ENCODE assay signal across 17 cellular contexts in the genomic region with DNA sequence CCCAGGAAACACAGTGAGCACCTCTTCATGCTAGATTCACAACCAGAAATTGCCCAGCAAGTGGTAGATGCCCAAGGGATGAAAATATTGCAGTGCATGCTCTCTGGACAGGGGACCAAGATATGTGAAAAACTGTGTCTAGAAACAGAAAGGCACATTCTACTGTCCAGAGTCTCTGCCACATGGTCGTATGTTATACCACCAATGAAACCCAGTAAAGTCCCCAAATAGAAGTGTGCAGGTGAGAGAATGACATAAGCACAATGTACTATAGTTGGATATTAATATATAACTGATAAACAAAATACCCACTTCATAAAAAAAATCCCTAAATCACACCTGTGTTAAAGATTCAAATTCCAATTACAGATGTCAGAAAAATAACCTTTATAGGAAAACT.
"Had no signal": no experiment of that assay in that cellular context is flagged by ENCODE, and none has a peak within 500 bp of the region (broad histone marks: within the 10 kb centered on the region; RNA-seq: fewer than 3 reads in every experiment).

No MANE protein-coding gene starts in this region.

- H3K4me3 ChIP-seq: adrenal gland, gastrocnemius medialis, heart right ventricle, lung, neural progenitor cell, ovary, suprapubic skin had no signal

- H3K9me3 ChIP-seq: adrenal gland, gastrocnemius medialis, heart right ventricle, ovary, suprapubic skin had no signal

- H3K27ac ChIP-seq: adrenal gland, gastrocnemius medialis, heart right ventricle, neural progenitor cell, ovary, suprapubic skin, WERI-Rb-1 had no signal

- H2AFZ ChIP-seq: neural progenitor cell had no signal

- H3K36me3 Mint-ChIP-seq: neural progenitor cell had no signal

- H3K4me2 ChIP-seq: neural progenitor cell had no signal

- H3K9me3 Mint-ChIP-seq: activated CD4-positive, alpha-beta memory T cell treated with anti-CD3 and anti-CD28 coated beads, Interleukin-2, amount 10 ng/mL, durations not matched to agents 7 days and 5 days; activated T-cell treated with anti-CD3 and anti-CD28 coated beads, Interleukin-2, amount 50 U/mL, for 24 hours; neural progenitor cell; stimulated activated naive CD8-positive, alpha-beta T cell treated with anti-CD3 and anti-CD28 coated beads, Interleukin-15, Interleukin-2, amounts not matched to agents 100 ng/mL and 50 ng/mL, for 24 hours had no signal

- H3K9ac ChIP-seq: neural progenitor cell had no signal

- H3K27me3 ChIP-seq: adrenal gland, gastrocnemius medialis, ovary had no signal

- H3K4me3 Mint-ChIP-seq: activated CD4-positive, alpha-beta memory T cell treated with anti-CD3 and anti-CD28 coated beads, Interleukin-2, amount 10 ng/mL, durations not matched to agents 7 days and 5 days; activated T-cell treated with anti-CD3 and anti-CD28 coated beads, Interleukin-2, amount 50 U/mL, for 24 hours; neural progenitor cell; stimulated activated naive CD8-positive, alpha-beta T cell treated with anti-CD3 and anti-CD28 coated beads, Interleukin-15, Interleukin-2, amounts not matched to agents 100 ng/mL and 50 ng/mL, for 24 hours had no signal

- H3K4me1 ChIP-seq: gastrocnemius medialis, heart right ventricle, neural progenitor cell, suprapubic skin had no signal

- H3K36me3 ChIP-seq: adrenal gland, gastrocnemius medialis, heart right ventricle, neural progenitor cell, ovary, suprapubic skin, WERI-Rb-1 had no signal

- ATAC-seq: gastrocnemius medialis, heart right ventricle, left colon, sciatic nerve had no signal

- H3K27ac Mint-ChIP-seq: activated CD4-positive, alpha-beta memory T cell treated with anti-CD3 and anti-CD28 coated beads, Interleukin-2, amount 10 ng/mL, durations not matched to agents 7 days and 5 days; activated T-cell treated with anti-CD3 and anti-CD28 coated beads, Interleukin-2, amount 50 U/mL, for 24 hours; neural progenitor cell had no signal

- DNase-seq: activated CD4-positive, alpha-beta memory T cell treated with anti-CD3 and anti-CD28 coated beads, Interleukin-2, amount 10 ng/mL, durations not matched to agents 7 days and 5 days; activated naive CD4-positive, alpha-beta T cell treated with anti-CD3 and anti-CD28 coated beads, Interleukin-2, amount 50 U/mL, for 16 hours; activated T-cell treated with anti-CD3 and anti-CD28 coated beads, Interleukin-2, amount 50 U/mL, for 24 hours; erythroblast; gastrocnemius medialis; heart right ventricle; midbrain; trophoblast cell; WERI-Rb-1 had no signal
